Comparison of ENCODE assay signal across 15 cellular contexts in the genomic region with DNA sequence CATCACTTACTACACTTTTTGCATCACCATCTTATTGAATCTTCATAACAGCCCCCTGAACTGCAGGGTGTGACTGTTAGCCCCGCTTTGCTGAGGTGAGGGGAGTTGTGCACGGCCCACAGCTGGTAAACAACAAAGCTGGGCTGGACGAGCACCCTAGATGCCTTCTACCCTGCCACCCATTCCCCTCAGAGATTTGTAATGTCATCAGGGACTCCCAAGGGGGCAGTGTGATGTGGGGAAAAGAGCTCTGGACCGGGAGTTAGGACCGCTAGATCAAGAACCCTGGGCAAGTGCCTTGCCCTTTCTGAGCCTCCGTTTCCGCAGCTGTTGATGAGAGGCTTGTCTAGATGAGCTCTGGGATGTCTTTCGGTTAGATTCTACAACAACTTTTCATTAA. TPM values are rescaled to one million over a fixed set of nuclear protein-coding genes. Genes with fewer than 3 reads are reported as not detected.
DNase-seq lines count a peak whose midpoint lies in the region; ATAC-seq, FAIRE-seq and TF ChIP-seq lines count a peak whose summit lies in the region.
"Had no signal": no experiment of that assay in that cellular context is flagged by ENCODE, and none has a peak within 500 bp of the region (broad histone marks: within the 10 kb centered on the region; RNA-seq: fewer than 3 reads in every experiment).

No MANE protein-coding gene starts in this region.

- H3K9me3 ChIP-seq in A549 (no peaks in the 10 kb centered on the region), WERI-Rb-1 (ENCODE audit: severe bottlenecking) (no peaks in the 10 kb centered on the region)
- H3K9me3 ChIP-seq: adrenal gland had no signal

- no peak overlapping the region for H3K9ac ChIP-seq in mesendoderm (ENCODE audit: low read length)

- no peak overlapping the region for H3K4me3 ChIP-seq in A549
- no peak overlapping the region for H3K4me3 ChIP-seq in WERI-Rb-1 (ENCODE audit: low read depth, low read length)
- no peak overlapping the region for H3K4me3 ChIP-seq in mesendoderm (ENCODE audit: low read length)
- H3K4me3 ChIP-seq: adrenal gland, SK-N-MC had no signal

- ATAC-seq in A549 (peak; percentile 43 to 60; a peak in 3 of 6 replicates), HG03159 (IDR thresholded peaks at IDR 0.05; ENCODE audit: unreplicated experiment) (no peak), HG02588 (IDR thresholded peaks at IDR 0.05; ENCODE audit: unreplicated experiment) (no peak)
- no peak for ATAC-seq in stimulated activated naive CD8-positive, alpha-beta T cell treated with anti-CD3 and anti-CD28 coated beads, Interleukin-15, Interleukin-2, amounts not matched to agents 100 U/mL and 50 U/mL, for 24 hours
- ATAC-seq: activated T-helper 17 cell treated with anti-CD3 and anti-CD28 coated beads, Interleukin-2, amount 50 U/mL, for 72 hours had no signal

- no peak overlapping the region for H4K8ac ChIP-seq in mesendoderm (ENCODE audit: low read depth, low read length)

- H3K79me1 ChIP-seq in mesendoderm (ENCODE audit: low read length) = no peaks in the 10 kb centered on the region

- no peak for TF ChIP-seq POLR2A in A549 (IDR thresholded peaks at IDR 0.05; ENCODE audit: low read length)

- no peak overlapping the region for H2BK120ac ChIP-seq in mesendoderm (ENCODE audit: low read depth, low read length)

- H3K27me3 ChIP-seq in WERI-Rb-1 (ENCODE audit: insufficient read depth, low read depth, severe bottlenecking) = no peaks in the 10 kb centered on the region
- no peaks in the 10 kb centered on the region for H3K27me3 ChIP-seq in mesendoderm (ENCODE audit: insufficient read depth, low read length, poor library complexity)
- H3K27me3 ChIP-seq: adrenal gland had no signal

- POLR2A ChIA-PET in A549 (lab: Yijun Ruan, JAX) = interaction anchor here (0.6 kb wide), 1 partner anchor 395 kb away, joined by 3 read pairs; no protein-coding TSS in a partner anchor

- in situ Hi-C loops in GM13977 (cut with MboI; ENCODE audit: low pct_unique_long_range_greater_than_20kb, low sequenced_read_pairs, unreplicated experiment) = loop anchor here (25.0 kb wide), 1 partner anchor 216 kb away; no protein-coding TSS in a partner anchor

- H3K4me2 ChIP-seq in A549 (no peak overlapping the region), mesendoderm (ENCODE audit: low read length) (no peak overlapping the region)

- 85% methylated on average over 8 of the region's 8 CpGs for whole genome bisulfite sequencing in A549 (ENCODE audit: missing lambda C conversion rate)
- WGBS in mesendoderm (ENCODE audit: extremely low coverage, insufficient coverage, low lambda C conversion rate) = no CpG with 5 or more reads among the region's 8 CpGs

- no peak for TF ChIP-seq CTCF in A549 (IDR thresholded peaks at IDR 0.05)
- peak; percentile 31 for TF ChIP-seq CTCF in GM13977 (IDR thresholded peaks at IDR 0.05; ENCODE audit: extremely low read depth, insufficient read depth, missing control alignments)
- peak; percentile 43; the same call in 1 of the 2 replicates for TF ChIP-seq CTCF in WERI-Rb-1 (IDR thresholded peaks at IDR 0.05; ENCODE audit: low read depth, low read length)

- no peaks in the 10 kb centered on the region for H3K36me3 ChIP-seq in WERI-Rb-1
- no peaks in the 10 kb centered on the region for H3K36me3 ChIP-seq in mesendoderm (ENCODE audit: control insufficient read depth, insufficient read depth, low read length)
- H3K36me3 ChIP-seq: adrenal gland had no signal

- no peak overlapping the region for H3K18ac ChIP-seq in mesendoderm (ENCODE audit: low read length)

- no peak for DNase-seq in A549 (ENCODE audit: low read depth in 1 of 2, low spot score in 1 of 2)
- DNase-seq in GM13977 (ENCODE audit: low spot score) = no peak
- no peak for DNase-seq in WERI-Rb-1
- DNase-seq in mesendoderm = peak; percentile 36
- no peak for DNase-seq in stimulated activated CD4-positive, alpha-beta T cell treated with anti-CD3 and anti-CD28 coated beads, Interleukin-1b, Interleukin-23, amount 100 ng/mL, for 48 hours
- DNase-seq in stimulated activated naive CD8-positive, alpha-beta T cell treated with anti-CD3 and anti-CD28 coated beads, Interleukin-15, Interleukin-2, amounts not matched to agents 100 U/mL and 50 U/mL, for 24 hours = no peak
- DNase-seq: activated CD4-positive, alpha-beta memory T cell treated with anti-CD3 and anti-CD28 coated beads, Interleukin-2, amount 10 ng/mL, durations not matched to agents 7 days and 5 days; adrenal gland; COR-L47; NCI-H2227 treated with DMSO at 0.1 percent for 48 hours had no signal

- H3K23ac ChIP-seq in mesendoderm (ENCODE audit: low read length) = no peak overlapping the region

- H3K4me1 ChIP-seq in A549 (peaks cover 8% of the 10 kb centered on the region; the same call in 2 of the 3 replicates), mesendoderm (ENCODE audit: control insufficient read depth, low read depth, low read length) (no peaks in the 10 kb centered on the region)

- no peak overlapping the region for H4K5ac ChIP-seq in mesendoderm (ENCODE audit: low read length)

- no peak overlapping the region for H3K27ac ChIP-seq in A549
- no peak overlapping the region for H3K27ac ChIP-seq in WERI-Rb-1
- no peak overlapping the region for H3K27ac ChIP-seq in mesendoderm (ENCODE audit: low read depth, low read length)
- H3K27ac ChIP-seq: SK-N-MC had no signal

- TF ChIP-seq RAD21 in A549 (conservative IDR thresholded peaks at IDR 0.05 in 1 of 2, IDR thresholded peaks at IDR 0.05 in 1 of 2) = no peak; a peak in 1 of 5 replicates

- H3K79me2 ChIP-seq in mesendoderm (ENCODE audit: control insufficient read depth, insufficient read depth, low read length) = no peaks in the 10 kb centered on the region

- no peak overlapping the region for H2AK5ac ChIP-seq in mesendoderm (ENCODE audit: low read length)

- H2BK5ac ChIP-seq in mesendoderm (ENCODE audit: low read length) = no peak overlapping the region

- CTCF ChIA-PET in A549 (lab: Yijun Ruan, JAX) = interaction anchor here (0.9 to 1.4 kb wide), 6 partner anchors 8 to 218 kb away, joined by 3 to 5 read pairs (median 4); no protein-coding TSS in a partner anchor

- no peak for TF ChIP-seq EP300 in A549 (IDR thresholded peaks at IDR 0.05)

- FAIRE-seq in A549 (lab: Jason Lieb, UNC) = no peak
- FAIRE-seq: keratinocyte had no signal

- no peak overlapping the region for H2BK15ac ChIP-seq in mesendoderm (replicated peaks; ENCODE audit: low read depth)

- H3K4ac ChIP-seq in mesendoderm (ENCODE audit: low read depth, low read length) = no peak overlapping the region

- H3K56ac ChIP-seq in mesendoderm (ENCODE audit: low read length) = no peak overlapping the region

TF ChIP-seq in A549, 52 proteins besides CTCF, POLR2A, EP300 and RAD21:
- TF ChIP-seq KDM5A (IDR thresholded peaks at IDR 0.05) (no peak), ZSCAN20 (CRISPR knock-in tag; IDR thresholded peaks at IDR 0.05) (no peak), ZNF302 (CRISPR knock-in tag; IDR thresholded peaks at IDR 0.05) (no peak), TP53 (CRISPR knock-in tag; IDR thresholded peaks at IDR 0.05) (no peak), JUN (IDR thresholded peaks at IDR 0.05) (no peak), CBX8 (IDR thresholded peaks at IDR 0.05) (no peak), FOSB (CRISPR knock-in tag; IDR thresholded peaks at IDR 0.05) (no peak)
- TF ChIP-seq, protein P1, sequence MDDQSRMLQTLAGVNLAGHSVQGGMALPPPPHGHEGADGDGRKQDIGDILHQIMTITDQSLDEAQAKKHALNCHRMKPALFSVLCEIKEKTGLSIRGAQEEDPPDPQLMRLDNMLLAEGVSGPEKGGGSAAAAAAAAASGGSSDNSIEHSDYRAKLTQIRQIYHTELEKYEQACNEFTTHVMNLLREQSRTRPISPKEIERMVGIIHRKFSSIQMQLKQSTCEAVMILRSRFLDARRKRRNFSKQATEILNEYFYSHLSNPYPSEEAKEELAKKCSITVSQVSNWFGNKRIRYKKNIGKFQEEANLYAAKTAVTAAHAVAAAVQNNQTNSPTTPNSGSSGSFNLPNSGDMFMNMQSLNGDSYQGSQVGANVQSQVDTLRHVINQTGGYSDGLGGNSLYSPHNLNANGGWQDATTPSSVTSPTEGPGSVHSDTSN (IDR thresholded peaks at IDR 0.05) = no peak
- TF ChIP-seq, protein P2, sequence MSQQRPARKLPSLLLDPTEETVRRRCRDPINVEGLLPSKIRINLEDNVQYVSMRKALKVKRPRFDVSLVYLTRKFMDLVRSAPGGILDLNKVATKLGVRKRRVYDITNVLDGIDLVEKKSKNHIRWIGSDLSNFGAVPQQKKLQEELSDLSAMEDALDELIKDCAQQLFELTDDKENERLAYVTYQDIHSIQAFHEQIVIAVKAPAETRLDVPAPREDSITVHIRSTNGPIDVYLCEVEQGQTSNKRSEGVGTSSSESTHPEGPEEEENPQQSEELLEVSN (IDR thresholded peaks at IDR 0.05; ENCODE audit: borderline replicate concordance, low read depth) = no peak

RNA-seq across cellular contexts. Expression of gene PKIG, which starts 20.9 kb away (rescaled TPM):
- 27.0 and 31.1 TPM in 2 replicates for polyA plus RNA-seq in A549 (2011; rRNA removed)
- polyA plus RNA-seq in A549 (2012; cell fraction: cytosol; rRNA removed) = 34.3 and 35.9 TPM in 2 replicates
- polyA plus RNA-seq in A549 (2012; cell fraction: nucleus; rRNA removed) = 16.3 and 17.5 TPM in 2 replicates
- polyA plus RNA-seq in A549 (2017; fragmentation: RNase III; extraction: RNeasy Plus Mini Kit Qiagen cat#74134 plus additional on column Dnase treatment) = 22.6 to 24.1 TPM (median 24.0 TPM) in 3 replicates
- 17.5 and 21.1 TPM in 2 replicates for polyA minus RNA-seq in A549 (2011; rRNA and poly(A)+ RNA removed)
- polyA plus RNA-seq in mesendoderm (2013, experiment 1 of 2) = 49.6 TPM
- polyA plus RNA-seq in mesendoderm (2013, experiment 2 of 2) = 50.6 TPM

RNA-seq across cellular contexts. Expression of gene ADA, which starts 48.2 kb away (rescaled TPM):
- 46.7 and 48.1 TPM in 2 replicates for polyA plus RNA-seq in A549 (2011; rRNA removed)
- polyA plus RNA-seq in A549 (2012; cell fraction: cytosol; rRNA removed) = 72.5 and 87.8 TPM in 2 replicates
- polyA plus RNA-seq in A549 (2012; cell fraction: nucleus; rRNA removed) = 107 and 110 TPM in 2 replicates
- polyA plus RNA-seq in A549 (2017; fragmentation: RNase III; extraction: RNeasy Plus Mini Kit Qiagen cat#74134 plus additional on column Dnase treatment) = 34.5 to 37.5 TPM (median 36.9 TPM) in 3 replicates
- 41.1 and 43.0 TPM in 2 replicates for polyA minus RNA-seq in A549 (2011; rRNA and poly(A)+ RNA removed)
- 11.0 TPM for polyA plus RNA-seq in mesendoderm (2013, experiment 1 of 2)
- 10.4 TPM for polyA plus RNA-seq in mesendoderm (2013, experiment 2 of 2)

Comparison
In these comparisons a context has a peak if more than half of its experiments do, and no peak if none do; other contexts are left out.
1. ATAC-seq: peak in A549 (2 of 2); none in HG03159 (single experiment), HG02588 (single experiment) and stimulated activated naive CD8-positive, alpha-beta T cell treated with anti-CD3 and anti-CD28 coated beads, Interleukin-15, Interleukin-2, amounts not matched to agents 100 U/mL and 50 U/mL, for 24 hours (single experiment).